12 cellular contexts compared by ENCODE assay signal in genomic region chr19:3708207-3708931, GRCh38. TPM values are rescaled to one million over a fixed set of nuclear protein-coding genes. Genes with fewer than 3 reads are reported as not detected.
DNase-seq lines count a peak whose midpoint lies in the region; ATAC-seq, FAIRE-seq and TF ChIP-seq lines count a peak whose summit lies in the region.
"Had no signal": no experiment of that assay in that cellular context is flagged by ENCODE, and none has a peak within 500 bp of the region (broad histone marks: within the 10 kb centered on the region; RNA-seq: fewer than 3 reads in every experiment).

Gene TJP3 (plus strand): TSS chr19:3708384. CDS start chr19:3728433, 20,049 bp downstream.

- BruUV-seq in HepG2 (replicated peaks; lab: Mats Ljungman, UMichigan): TSS peak; percentile 71

- in situ Hi-C loops in HepG2 (cut with HindIII; ENCODE audit: extremely low pct_ligation_motif_present, low pct_unique_long_range_greater_than_20kb): loop anchor here (5.0 kb wide), 1 partner anchor 46 kb away; no protein-coding TSS in a partner anchor

- H3K27ac Mint-ChIP-seq in T-cell: no peak within 1 kb of the TSS

- peaks cover 0 to 4% of the 10 kb centered on the region in 2 donors for H3K27me3 Mint-ChIP-seq in T-cell

- H3K9ac ChIP-seq in HepG2 (ENCODE audit: insufficient read depth, low read depth, low read length): peak within 1 kb of the TSS; percentile 72
- H3K9ac ChIP-seq: BLaER1 had no signal

- CTCF ChIA-PET in T-cell (lab: Charles Lee) (interaction anchor here in 1 of 2 donors (0.6 kb wide), 2 partner anchors 14 to 881 kb away, joined by 3 to 14 read pairs; no protein-coding TSS in a partner anchor), HepG2 (lab: Yijun Ruan, JAX; ENCODE audit: low intra/inter-chr PET ratio, low total read pairs) (interaction anchor here (0.6 kb wide), 1 partner anchor 201 kb away, joined by 3 read pairs; no protein-coding TSS in a partner anchor)

- peak; percentile 68 to 83 for TF ChIP-seq POLR2A in HepG2 (IDR thresholded peaks at IDR 0.05; ENCODE audit: insufficient read depth in 1 of 2, low read depth in 2 of 2, low read length in 2 of 2)

- no peak within 1 kb of the TSS for H3K4me3 Mint-ChIP-seq in T-cell
- H3K4me3 Mint-ChIP-seq: neural crest cell had no signal

- FAIRE-seq in HepG2 (lab: Jason Lieb, UNC): peak; percentile 40

- peak; percentile 70 for DNase-seq in Right ventricle myocardium inferior (ENCODE audit: missing footprints)
- no peak for DNase-seq in left ventricle myocardium inferior
- DNase-seq in T-cell: no peak
- DNase-seq in HepG2 (ENCODE audit: low spot score): peak; percentile 75
- no peak for DNase-seq in ureter (ENCODE audit: low spot score)
- no peak for DNase-seq in OCI-M2 (lab: John Stamatoyannopoulos, UW; ENCODE audit: unreplicated experiment)
- DNase-seq: NCI-H2171 had no signal

- no peak for TF ChIP-seq CTCF in left ventricle myocardium inferior (IDR thresholded peaks at IDR 0.05; ENCODE audit: borderline replicate concordance)
- peak; percentile 63 for TF ChIP-seq CTCF in HepG2 (CRISPR knock-in tag; IDR thresholded peaks at IDR 0.05)

- no peaks in the 10 kb centered on the region for H3K9me3 ChIP-seq in left ventricle myocardium inferior (replicated peaks)
- H3K9me3 ChIP-seq in HepG2 (ENCODE audit: low read length): no peaks in the 10 kb centered on the region
- H3K9me3 ChIP-seq: BLaER1 had no signal

- ATAC-seq in Right ventricle myocardium inferior (no peak), T-cell (replicated peaks in 1 of 4) (no peak), HepG2 (peak; percentile 85), HG03135 (IDR thresholded peaks at IDR 0.05; ENCODE audit: unreplicated experiment) (no peak), GM18502 (IDR thresholded peaks at IDR 0.05; ENCODE audit: poor library complexity, unreplicated experiment) (no peak)

- no peaks in the 10 kb centered on the region for H3K36me3 Mint-ChIP-seq in T-cell

- H3K9me3 Mint-ChIP-seq in T-cell: no peaks in the 10 kb centered on the region
- H3K9me3 Mint-ChIP-seq: neural crest cell had no signal

- H3K36me3 ChIP-seq in left ventricle myocardium inferior: no peaks in the 10 kb centered on the region
- H3K36me3 ChIP-seq in HepG2 (replicated peaks in 1 of 2; ENCODE audit: control insufficient read depth in 1 of 2, insufficient read depth in 2 of 2, low read length in 2 of 2): no peaks in the 10 kb centered on the region
- H3K36me3 ChIP-seq: BLaER1 had no signal

- H3K4me3 ChIP-seq in left ventricle myocardium inferior: no peak within 1 kb of the TSS
- peak within 1 kb of the TSS; percentile 61 to 82 (median 77) for H3K4me3 ChIP-seq in HepG2 (replicated peaks in 1 of 3; ENCODE audit: insufficient read depth in 1 of 3, low read depth in 2 of 3, low read length in 3 of 3)
- H3K4me3 ChIP-seq: BLaER1 had no signal

- POLR2A ChIA-PET in T-cell (lab: Charles Lee): interaction anchor here in 1 of 2 donors (0.7 kb wide), 1 partner anchor 13 kb away, joined by 3 read pairs; no protein-coding TSS in a partner anchor
- POLR2A ChIA-PET in HepG2 (lab: Yijun Ruan, JAX): interaction anchor here (0.7 to 1.7 kb wide), 6 partner anchors 11 to 54 kb away, joined by 3 to 12 read pairs (median 4); partner anchors contain the start of gene MRPL54

- WGBS in HepG2 (ENCODE audit: low lambda C conversion rate): 2% methylated on average over 6 of the region's 24 CpGs

- no peak within 1 kb of the TSS for H2AFZ ChIP-seq in HepG2 (ENCODE audit: low read length)

- no peak within 1 kb of the TSS for H3K27ac ChIP-seq in left ventricle myocardium inferior (replicated peaks)
- peak within 1 kb of the TSS; percentile 85 for H3K27ac ChIP-seq in HepG2 (ENCODE audit: extremely low read length, insufficient read depth, low read length)
- H3K27ac ChIP-seq: BLaER1 had no signal

- H3K79me2 ChIP-seq in HepG2 (ENCODE audit: insufficient read depth, low read length): no peaks in the 10 kb centered on the region

- peak within 1 kb of the TSS; percentile 98 for H3K4me2 ChIP-seq in HepG2 (ENCODE audit: low read depth, low read length)
- H3K4me2 ChIP-seq: BLaER1 had no signal

- intact Hi-C loops in Right ventricle myocardium inferior (cut with DNase I) (no loop called here), left ventricle myocardium inferior (cut with micrococcal nuclease) (no loop called here), HepG2 (cut with micrococcal nuclease; ENCODE audit: unreplicated experiment) (loop anchor here (10.0 kb wide), 1 partner anchor 56 kb away; the partner anchor contains the start of genes APBA3 and MRPL54)

- TF ChIP-seq EP300 in HepG2 (IDR thresholded peaks at IDR 0.05; ENCODE audit: low read depth in 2 of 2, low read length in 2 of 2) (no peak; a peak in 1 of 4 replicates), HepG2 (CRISPR knock-in tag; IDR thresholded peaks at IDR 0.05; ENCODE audit: borderline replicate concordance) (no peak)

- H3K4me1 ChIP-seq in left ventricle myocardium inferior (peaks cover 20% of the 10 kb centered on the region), HepG2 (ENCODE audit: insufficient read depth, low read length) (peaks cover 60% of the 10 kb centered on the region)

- TF ChIP-seq RAD21 in HepG2 (CRISPR knock-in tag; IDR thresholded peaks at IDR 0.05): 0 out of 2 replicates have a peak, but pooled peaks have one; percentile 23

- no peaks in the 10 kb centered on the region for H4K20me1 ChIP-seq in HepG2 (ENCODE audit: insufficient read depth, low read length)
- H4K20me1 ChIP-seq: BLaER1 had no signal

- H3K4me1 Mint-ChIP-seq in T-cell: peaks cover 4 to 11% (median 5%) of the 10 kb centered on the region in 3 donors
- H3K4me1 Mint-ChIP-seq: neural crest cell had no signal

- H3K27me3 ChIP-seq in left ventricle myocardium inferior (ENCODE audit: low read depth) (peaks cover 32% of the 10 kb centered on the region), HepG2 (ENCODE audit: control insufficient read depth in 1 of 2, insufficient read depth in 2 of 2, low read length in 2 of 2) (no peaks in the 10 kb centered on the region)
- H3K27me3 ChIP-seq: BLaER1 had no signal

TF ChIP-seq in HepG2, 621 proteins besides CTCF, POLR2A, EP300 and RAD21 (continues in another document):
- TF ChIP-seq SRSF1 (optimal IDR thresholded peaks at IDR 0.05; ENCODE audit: low read depth, low read length) (no peak), ZMAT5 (CRISPR knock-in tag; IDR thresholded peaks at IDR 0.05; ENCODE audit: borderline replicate concordance, low read depth) (no peak), ETV5 (CRISPR knock-in tag; IDR thresholded peaks at IDR 0.05; ENCODE audit: borderline replicate concordance) (peak; percentile 49; the same call in 1 of the 2 replicates), THAP7 (CRISPR knock-in tag; IDR thresholded peaks at IDR 0.05) (no peak), SALL2 (CRISPR knock-in tag; IDR thresholded peaks at IDR 0.05) (no peak), NONO (IDR thresholded peaks at IDR 0.05) (no peak), NONO (CRISPR knock-in tag; conservative IDR thresholded peaks at IDR 0.05) (no peak; the same call in 1 of the 2 replicates), ZBTB3 (CRISPR knock-in tag; IDR thresholded peaks at IDR 0.05; ENCODE audit: borderline replicate concordance, low read depth) (no peak), DNMT1 (CRISPR knock-in tag; IDR thresholded peaks at IDR 0.05) (no peak), SKI (IDR thresholded peaks at IDR 0.05; ENCODE audit: partially characterized antibody) (peak; percentile 41), CC2D1A (CRISPR knock-in tag; IDR thresholded peaks at IDR 0.05) (no peak), ZKSCAN1 (IDR thresholded peaks at IDR 0.05; ENCODE audit: low read length) (peak; percentile 91), ZNF670 (CRISPR knock-in tag; IDR thresholded peaks at IDR 0.05; ENCODE audit: borderline replicate concordance) (peak; percentile 7; the same call in 1 of the 2 replicates), BCL6 (CRISPR knock-in tag; IDR thresholded peaks at IDR 0.05) (0 out of 2 replicates have a peak, but pooled peaks have one; percentile 4), STAG1 (CRISPR knock-in tag; IDR thresholded peaks at IDR 0.05) (no peak)

RNA-seq across cellular contexts. Expression of gene TJP3, which starts in this region (rescaled TPM):
- 0.62 TPM for total RNA-seq in Right ventricle myocardium inferior
- total RNA-seq in left ventricle myocardium inferior: not detected
- 10 to 100 TPM; 12.6 to 28.9 (median 19.4) TPM for total RNA-seq in T-cell
- 20.6 and 21.5 TPM in 2 replicates for total RNA-seq in HepG2 (2016; rRNA removed; fragmentation: Illumina TruSeq; extraction: Trizol)
- 4.8 and 6.1 TPM in 2 replicates for total RNA-seq in HepG2 (2016; cell fraction: cytosol; rRNA removed; fragmentation: Illumina TruSeq; extraction: Trizol; ENCODE audit: low read depth)
- 12.8 and 26.0 TPM in 2 replicates for total RNA-seq in HepG2 (2016; cell fraction: insoluble cytoplasmic fraction; rRNA removed; fragmentation: Illumina TruSeq; extraction: Trizol)
- total RNA-seq in HepG2 (2016; cell fraction: membrane; rRNA removed; fragmentation: Illumina TruSeq; extraction: Trizol): 6.5 and 7.3 TPM in 2 replicates
- 21.9 and 26.6 TPM in 2 replicates for total RNA-seq in HepG2 (2016; cell fraction: nucleus; rRNA removed; fragmentation: Illumina TruSeq; extraction: Trizol)
- polyA plus RNA-seq in HepG2 (2011; rRNA removed): 2.3 and 3.3 TPM in 2 replicates
- polyA plus RNA-seq in HepG2 (2011; cell fraction: cytosol; rRNA removed): 0.60 and 0.95 TPM in 2 replicates
- 7.0 and 7.9 TPM in 2 replicates for polyA plus RNA-seq in HepG2 (2011; cell fraction: nucleus; rRNA removed)
- 5.3 and 9.8 TPM in 2 replicates for polyA plus RNA-seq in HepG2 (2012)
- polyA plus RNA-seq in HepG2 (2016; cell fraction: cytosol; fragmentation: Illumina TruSeq; extraction: Trizol; ENCODE audit: low read depth): 1.8 and 2.4 TPM in 2 replicates
- 14.4 and 15.0 TPM in 2 replicates for polyA plus RNA-seq in HepG2 (2016; cell fraction: insoluble cytoplasmic fraction; fragmentation: Illumina TruSeq; extraction: Trizol; ENCODE audit: low read depth)
- polyA plus RNA-seq in HepG2 (2016; cell fraction: membrane; fragmentation: Illumina TruSeq; extraction: Trizol; ENCODE audit: low read depth): 3.0 and 3.4 TPM in 2 replicates
- polyA plus RNA-seq in HepG2 (2016; cell fraction: nucleus; fragmentation: Illumina TruSeq; extraction: Trizol; ENCODE audit: insufficient read depth, low read depth): 30.0 and 33.5 TPM in 2 replicates
- 4.2 and 4.7 TPM in 2 replicates for polyA minus RNA-seq in HepG2 (2011; rRNA and poly(A)+ RNA removed; ENCODE audit: low replicate concordance)
- polyA minus RNA-seq in HepG2 (2011; cell fraction: cytosol; rRNA and poly(A)+ RNA removed): 4.5 and 6.3 TPM in 2 replicates
- polyA minus RNA-seq in HepG2 (2011; cell fraction: nucleus; rRNA and poly(A)+ RNA removed): 3.5 and 6.6 TPM in 2 replicates
- 59.7 TPM for total RNA-seq in ureter
- total RNA-seq: fibroblast of villous mesenchyme, neural crest cell had no signal

Comparison
In these comparisons a context has a peak if more than half of its experiments do, and no peak if none do; other contexts are left out.
1. Peak in DNase-seq in Right ventricle myocardium inferior; RNA of the gene not detected or under 1 TPM.